ENCODE assay signal across 24 cellular contexts in genomic region chr3:12591997-12592715, GRCh38. TPM values are rescaled to one million over a fixed set of nuclear protein-coding genes. Genes with fewer than 3 reads are reported as not detected.
A peak's percentile ranks its signal among the peaks of the same experiment; 100 is the strongest.
DNase-seq lines count a peak whose midpoint lies in the region; ATAC-seq and TF ChIP-seq lines count a peak whose summit lies in the region.
"Had no signal": no experiment of that assay in that cellular context is flagged by ENCODE, and none has a peak within 500 bp of the region (broad histone marks: within the 10 kb centered on the region; RNA-seq: fewer than 3 reads in every experiment).

No MANE protein-coding gene starts in this region.

- H3K4me3 ChIP-seq in BLaER1 (no peak overlapping the region), HUES48 (ENCODE audit: low read depth, low read length) (no peak overlapping the region), right lobe of liver (no peak overlapping the region)
- H3K4me3 ChIP-seq: SK-N-MC, skin epidermis had no signal

- H3K9ac ChIP-seq in BLaER1 (no peak overlapping the region), HUES48 (ENCODE audit: low read depth, low read length) (no peak overlapping the region)

- H3K36me3 ChIP-seq in BLaER1 (peaks cover 99% of the 10 kb centered on the region), HUES48 (ENCODE audit: control insufficient read depth, insufficient read depth, low read length) (peaks cover 88% of the 10 kb centered on the region), right lobe of liver (peaks cover 0 to 54% (median 22%) of the 10 kb centered on the region in 4 donors)

- DNase-seq in glutamatergic neuron (no peak), right lobe of liver (peak in 1 of 3 donors; percentile 41), Calu3 (no peak), DMS153 treated with DMSO at 0.1 percent for 48 hours (lab: John Stamatoyannopoulos, UW; ENCODE audit: unreplicated experiment) (no peak), OCI-M1 (lab: John Stamatoyannopoulos, UW) (no peak)
- DNase-seq in activated CD8-positive, alpha-beta memory T cell treated with anti-CD3 and anti-CD28 coated beads, Interleukin-2, amount 50 U/mL, for 4 hours, result no peak
- DNase-seq: activated CD4-positive, alpha-beta memory T cell treated with anti-CD3 and anti-CD28 coated beads for 36 hours; activated naive CD8-positive, alpha-beta T cell treated with anti-CD3 and anti-CD28 coated beads, Interleukin-2, amount 10 ng/mL, durations not matched to agents 7 days and 5 days; DND-41; GOT3; hypothalamus; Kasumi-1; NCI-H1092; NCI-H2029; NK-92 treated with Interleukin-12 subunit alpha and Interleukin-12 subunit beta, amount 100 ng/mL, for 24 hours; stimulated activated naive CD8-positive, alpha-beta T cell treated with anti-CD3 and anti-CD28 coated beads, Interleukin-15, Interleukin-2, amounts not matched to agents 100 U/mL and 50 U/mL, for 24 hours; trophoblast cell had no signal

- H3K27ac ChIP-seq in BLaER1 (no peak overlapping the region), HUES48 (ENCODE audit: low read depth, low read length) (peak overlapping the region; percentile 42), right lobe of liver (peak overlapping the region in 1 of 3 donors; percentile 15)
- H3K27ac ChIP-seq: SK-N-MC had no signal

- H3K36me3 Mint-ChIP-seq in glutamatergic neuron (ENCODE audit: unreplicated experiment) (peaks cover 17% of the 10 kb centered on the region), Calu3 (ENCODE audit: insufficient read depth, unreplicated experiment) (peaks cover 58% of the 10 kb centered on the region)

- H3K9me3 Mint-ChIP-seq in glutamatergic neuron (ENCODE audit: unreplicated experiment) (peaks cover 16% of the 10 kb centered on the region), Calu3 (ENCODE audit: low read depth, unreplicated experiment) (no peaks in the 10 kb centered on the region)
- H3K9me3 Mint-ChIP-seq: activated CD4-positive, alpha-beta memory T cell treated with anti-CD3 and anti-CD28 coated beads for 36 hours; activated naive CD8-positive, alpha-beta T cell treated with anti-CD3 and anti-CD28 coated beads, Interleukin-2, amount 10 ng/mL, durations not matched to agents 7 days and 5 days; dendritic cell treated with granulocyte-macrophage colony-stimulating factor and Interleukin-4, amounts not matched to agents 40 ng/mL and 50 ng/mL, for 4 days; T-helper 2 cell treated with Interferon-gamma antibody and Interleukin-4, amounts not matched to agents 5 μg/mL and 100 μg/mL, for 36 hours had no signal

- intact Hi-C loops in right lobe of liver (cut with DNase I) (no loop called here), Calu3 (cut with micrococcal nuclease; ENCODE audit: unreplicated experiment) (no loop called here)

- H3K4me1 Mint-ChIP-seq in glutamatergic neuron (ENCODE audit: low read depth, unreplicated experiment), result peaks cover 6% of the 10 kb centered on the region
- H3K4me1 Mint-ChIP-seq in Calu3 (ENCODE audit: low read depth, unreplicated experiment), result peaks cover 7% of the 10 kb centered on the region
- H3K4me1 Mint-ChIP-seq: activated naive CD8-positive, alpha-beta T cell treated with anti-CD3 and anti-CD28 coated beads, Interleukin-2, amount 10 ng/mL, durations not matched to agents 7 days and 5 days had no signal

- peak; percentile 42 to 88 (median 66) for ATAC-seq in right lobe of liver
- ATAC-seq: stimulated activated naive CD8-positive, alpha-beta T cell treated with anti-CD3 and anti-CD28 coated beads, Interleukin-15, Interleukin-2, amounts not matched to agents 100 U/mL and 50 U/mL, for 24 hours had no signal

- H3K27ac Mint-ChIP-seq in glutamatergic neuron (ENCODE audit: unreplicated experiment), result peak overlapping the region; percentile 52
- no peak overlapping the region for H3K27ac Mint-ChIP-seq in Calu3 (ENCODE audit: unreplicated experiment)
- H3K27ac Mint-ChIP-seq: activated naive CD8-positive, alpha-beta T cell treated with anti-CD3 and anti-CD28 coated beads, Interleukin-2, amount 10 ng/mL, durations not matched to agents 7 days and 5 days; dendritic cell treated with granulocyte-macrophage colony-stimulating factor and Interleukin-4, amounts not matched to agents 40 ng/mL and 50 ng/mL, for 4 days; T-helper 2 cell treated with Interferon-gamma antibody and Interleukin-4, amounts not matched to agents 5 μg/mL and 100 μg/mL, for 36 hours had no signal

- WGBS in right lobe of liver (ENCODE audit: insufficient coverage, low coverage, low lambda C conversion rate, missing lambda C conversion rate), result 56% methylated on average over 4 of the region's 4 CpGs

- peak overlapping the region; percentile 52 for H3K4me2 ChIP-seq in BLaER1

- CTCF ChIA-PET in Calu3 (lab: Charles Lee), result interaction anchor here (0.7 kb wide), 1 partner anchor 282 kb away, joined by 4 read pairs; no protein-coding TSS in a partner anchor

- H3K27me3 Mint-ChIP-seq in glutamatergic neuron (ENCODE audit: unreplicated experiment) (peaks cover 3% of the 10 kb centered on the region), Calu3 (ENCODE audit: unreplicated experiment) (no peaks in the 10 kb centered on the region)
- H3K27me3 Mint-ChIP-seq: activated CD4-positive, alpha-beta memory T cell treated with anti-CD3 and anti-CD28 coated beads for 36 hours; activated naive CD8-positive, alpha-beta T cell treated with anti-CD3 and anti-CD28 coated beads, Interleukin-2, amount 10 ng/mL, durations not matched to agents 7 days and 5 days; dendritic cell treated with granulocyte-macrophage colony-stimulating factor and Interleukin-4, amounts not matched to agents 40 ng/mL and 50 ng/mL, for 4 days; progenitor cell of endocrine pancreas had no signal

- TF ChIP-seq CTCF in glutamatergic neuron (IDR thresholded peaks at IDR 0.05; ENCODE audit: partially characterized antibody, unreplicated experiment) (no peak), right lobe of liver (IDR thresholded peaks at IDR 0.05) (no peak), Calu3 (IDR thresholded peaks at IDR 0.05; ENCODE audit: unreplicated experiment) (no peak)

- H3K9me3 ChIP-seq in BLaER1, result no peaks in the 10 kb centered on the region
- H3K9me3 ChIP-seq in HUES48 (ENCODE audit: control insufficient read depth, insufficient read depth, low read length), result no peaks in the 10 kb centered on the region
- no peaks in the 10 kb centered on the region for H3K9me3 ChIP-seq in right lobe of liver

- peaks cover 76% of the 10 kb centered on the region for H4K20me1 ChIP-seq in BLaER1

- H3K4me1 ChIP-seq in BLaER1 (peaks cover 31% of the 10 kb centered on the region), HUES48 (ENCODE audit: control insufficient read depth, insufficient read depth, low read length) (no peaks in the 10 kb centered on the region), right lobe of liver (peaks cover 0 to 4% (median 0%) of the 10 kb centered on the region in 4 donors)

- no peak for TF ChIP-seq POLR2A in right lobe of liver (IDR thresholded peaks at IDR 0.05)

- no peak overlapping the region for H3K4me3 Mint-ChIP-seq in glutamatergic neuron (ENCODE audit: unreplicated experiment)
- H3K4me3 Mint-ChIP-seq in Calu3 (ENCODE audit: low read depth, unreplicated experiment), result no peak overlapping the region
- H3K4me3 Mint-ChIP-seq: activated CD4-positive, alpha-beta memory T cell treated with anti-CD3 and anti-CD28 coated beads for 36 hours; activated naive CD8-positive, alpha-beta T cell treated with anti-CD3 and anti-CD28 coated beads, Interleukin-2, amount 10 ng/mL, durations not matched to agents 7 days and 5 days; dendritic cell treated with granulocyte-macrophage colony-stimulating factor and Interleukin-4, amounts not matched to agents 40 ng/mL and 50 ng/mL, for 4 days; T-helper 2 cell treated with Interferon-gamma antibody and Interleukin-4, amounts not matched to agents 5 μg/mL and 100 μg/mL, for 36 hours had no signal

- no TSS peak for BruUV-seq in Calu3 (replicated peaks; lab: Mats Ljungman, UMichigan)

- H3K27me3 ChIP-seq in BLaER1 (no peaks in the 10 kb centered on the region), HUES48 (ENCODE audit: control insufficient read depth, insufficient read depth, low read length) (no peaks in the 10 kb centered on the region), right lobe of liver (no peaks in the 10 kb centered on the region)

RNA-seq across cellular contexts. Expression of gene MKRN2, which starts 35.3 kb away (rescaled TPM):
- total RNA-seq in glutamatergic neuron (ENCODE audit: unreplicated experiment) (25.8 TPM), right lobe of liver (10 to 100 TPM in 4 of 6 experiments, 1 to 10 TPM in 2; 8.8 to 12.8 (median 10.9) TPM), Calu3 (2022) (18.2 and 20.3 TPM in 2 replicates)

RNA-seq across cellular contexts. Expression of gene MKRN2OS, which starts 46.9 kb away (rescaled TPM):
- total RNA-seq in glutamatergic neuron (ENCODE audit: unreplicated experiment) (not detected), right lobe of liver (under 1 TPM in 1 of 6 experiments, not detected in 5; 0.31 TPM), Calu3 (2022) (2.1 and 3.9 TPM in 2 replicates)
- total RNA-seq: activated CD4-positive, alpha-beta memory T cell treated with anti-CD3 and anti-CD28 coated beads for 36 hours; activated naive CD8-positive, alpha-beta T cell treated with anti-CD3 and anti-CD28 coated beads, Interleukin-2, amount 10 ng/mL, durations not matched to agents 7 days and 5 days had no signal
